ENCODE assay signal across 17 cellular contexts in the genomic region with DNA sequence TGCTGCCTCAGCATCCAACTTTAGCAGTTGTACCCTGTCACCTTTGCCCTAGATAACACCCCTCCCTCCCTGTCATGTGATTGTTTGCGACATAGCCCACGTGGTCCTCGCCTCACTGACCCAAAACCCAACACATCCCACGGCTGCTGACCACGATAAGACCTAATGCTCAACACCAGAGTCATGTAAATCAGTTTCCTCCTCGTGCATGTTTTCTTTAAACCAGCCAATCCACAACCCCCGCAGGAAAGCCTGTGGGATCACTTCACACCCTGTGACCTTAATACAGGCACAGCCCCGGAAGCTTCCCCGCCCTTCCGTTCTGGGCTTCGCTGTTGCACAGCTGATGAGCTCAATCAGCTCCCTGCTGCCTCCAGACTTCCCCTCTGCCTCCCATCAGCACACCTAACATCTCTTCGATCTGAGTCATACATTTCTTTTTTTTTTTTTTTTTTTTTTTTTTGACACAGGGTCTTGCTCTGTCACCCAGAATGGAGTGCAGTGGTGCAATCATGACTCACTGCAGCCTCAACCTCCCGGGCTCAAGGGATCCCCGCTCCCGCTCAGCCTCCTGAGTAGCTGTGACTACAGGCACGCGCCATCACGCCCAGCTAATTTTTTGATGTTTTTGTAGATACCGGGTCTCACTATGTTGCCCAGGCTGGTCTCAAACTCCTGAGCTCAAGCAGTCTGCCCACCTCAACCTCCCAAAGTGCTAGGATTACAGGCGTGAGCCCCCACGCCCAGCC. TPM values are rescaled to one million over a fixed set of nuclear protein-coding genes. Genes with fewer than 3 reads are reported as not detected.
DNase-seq lines count a peak whose midpoint lies in the region; ATAC-seq and TF ChIP-seq lines count a peak whose summit lies in the region.
"Not testable (repeated sequence)": the region's sequence is repeated elsewhere in the genome, so short reads cannot be mapped to it uniquely, and the experiment has no call there.
"Had no signal": no experiment of that assay in that cellular context is flagged by ENCODE, and none has a peak within 500 bp of the region (broad histone marks: within the 10 kb centered on the region; RNA-seq: fewer than 3 reads in every experiment).

No MANE protein-coding gene starts in this region.

- H3K36me3 Mint-ChIP-seq in activated B cell treated with CpG ODN at 0.5 μM for 24 hours (ENCODE audit: low read depth); central memory CD8-positive, alpha-beta T cell (ENCODE audit: insufficient read depth): not testable (repeated sequence)

- not testable (repeated sequence) for H3K4me3 ChIP-seq in lung, upper lobe of left lung

- H3K27me3 ChIP-seq in lung (ENCODE audit: control insufficient read depth, insufficient read depth); upper lobe of left lung: not testable (repeated sequence)

- not testable (repeated sequence) for H3K27ac ChIP-seq in lung (ENCODE audit: low read depth in 1 of 2, low read length in 1 of 2); upper lobe of left lung

- CTCF ChIA-PET in activated B cell treated with CpG ODN at 0.5 μM for 24 hours (lab: Charles Lee), result not testable (repeated sequence)

- POLR2A ChIA-PET in activated B cell treated with CpG ODN at 0.5 μM for 24 hours (lab: Charles Lee), result interaction anchor here (0.6 kb wide), 1 partner anchor 170 kb away, joined by 4 read pairs; no protein-coding TSS in a partner anchor

- not testable (repeated sequence) for H3K36me3 ChIP-seq in lung (ENCODE audit: control insufficient read depth in 2 of 2, insufficient read depth in 2 of 2, low read length in 2 of 2); upper lobe of left lung

- not testable (repeated sequence) for H3K4me1 Mint-ChIP-seq in activated B cell treated with CpG ODN at 0.5 μM for 24 hours; central memory CD8-positive, alpha-beta T cell

- H3K4me3 Mint-ChIP-seq in activated B cell treated with CpG ODN at 0.5 μM for 24 hours; central memory CD8-positive, alpha-beta T cell: not testable (repeated sequence)

- H3K9me3 Mint-ChIP-seq in activated B cell treated with CpG ODN at 0.5 μM for 24 hours; central memory CD8-positive, alpha-beta T cell: not testable (repeated sequence)

- not testable (repeated sequence) for TF ChIP-seq CTCF in activated B cell treated with CpG ODN at 0.5 μM for 24 hours (IDR thresholded peaks at IDR 0.05); lung (IDR thresholded peaks at IDR 0.05; ENCODE audit: control extremely low read depth, extremely low read depth); upper lobe of left lung (IDR thresholded peaks at IDR 0.05)

- not testable (repeated sequence) for TF ChIP-seq EP300 in upper lobe of left lung (IDR thresholded peaks at IDR 0.05)

- H3K27ac Mint-ChIP-seq in activated B cell treated with CpG ODN at 0.5 μM for 24 hours; central memory CD8-positive, alpha-beta T cell (ENCODE audit: low read depth): not testable (repeated sequence)

- intact Hi-C loops in activated B cell treated with CpG ODN at 0.5 μM for 24 hours (cut with micrococcal nuclease), result not testable (repeated sequence)

- ATAC-seq in GM18511 (IDR thresholded peaks at IDR 0.05; ENCODE audit: unreplicated experiment) (peak; percentile 92), GM19467 (IDR thresholded peaks at IDR 0.05; ENCODE audit: unreplicated experiment) (peak; percentile 66), HG02678 (IDR thresholded peaks at IDR 0.05; ENCODE audit: unreplicated experiment) (peak; percentile 51), HG03439 (IDR thresholded peaks at IDR 0.05; ENCODE audit: unreplicated experiment) (peak; percentile 80), activated B cell treated with CpG ODN at 0.5 μM for 24 hours (ENCODE audit: low read depth) (peak; percentile 89), lung (ENCODE audit: insufficient read depth, low FRiP score) (peak; percentile 83), upper lobe of left lung (ENCODE audit: low FRiP score in 2 of 2) (peak; percentile 81 to 84)
- peak; percentile 94 for ATAC-seq in central memory CD8-positive, alpha-beta T cell (replicated peaks; ENCODE audit: extremely low read depth, poor library complexity, severe bottlenecking)

- H3K4me1 ChIP-seq in lung (ENCODE audit: control insufficient read depth in 2 of 2, insufficient read depth in 2 of 2, low read length in 2 of 2); upper lobe of left lung: not testable (repeated sequence)

- DNase-seq in activated B cell treated with CpG ODN at 0.5 μM for 24 hours; central memory CD8-positive, alpha-beta T cell (ENCODE audit: low spot score in 2 of 2); lung (ENCODE audit: low spot score); upper lobe of left lung: not testable (repeated sequence)

- H3K9me3 ChIP-seq in lung (ENCODE audit: control insufficient read depth in 2 of 2, insufficient read depth in 1 of 2, low read length in 1 of 2); upper lobe of left lung: not testable (repeated sequence)

- not testable (repeated sequence) for TF ChIP-seq POLR2A in upper lobe of left lung (IDR thresholded peaks at IDR 0.05)

- not testable (repeated sequence) for H3K27me3 Mint-ChIP-seq in activated B cell treated with CpG ODN at 0.5 μM for 24 hours; central memory CD8-positive, alpha-beta T cell

- WGBS in lung, 2 donors, result no CpG with 5 or more reads among the region's 21 CpGs
- WGBS in upper lobe of left lung, 2 donors, result no CpG with 5 or more reads among the region's 21 CpGs

RNA-seq across cellular contexts. Expression of gene OPN1MW2, which starts 9.7 kb away (rescaled TPM):
- total RNA-seq in activated B cell treated with CpG ODN at 0.5 μM for 24 hours (not detected in 2 replicates), lung (not detected), upper lobe of left lung (not detected)
- polyA plus RNA-seq in lung, result not detected
- total RNA-seq: activated naive CD4-positive, alpha-beta T cell treated with anti-CD3 and anti-CD28 coated beads for 36 hours; colonic mucosa; M059J; mononuclear cell; occipital lobe; OCI-LY7; sigmoid colon; SK-MEL-5; uterus had no signal
- polyA plus RNA-seq: sigmoid colon had no signal

RNA-seq across cellular contexts. Expression of gene OPN1MW, which starts 27.4 kb away (rescaled TPM):
- total RNA-seq in activated B cell treated with CpG ODN at 0.5 μM for 24 hours, result not detected in 2 replicates
- not detected for total RNA-seq in lung
- not detected for polyA plus RNA-seq in lung
- not detected for total RNA-seq in upper lobe of left lung
- total RNA-seq: activated naive CD4-positive, alpha-beta T cell treated with anti-CD3 and anti-CD28 coated beads for 36 hours; colonic mucosa; M059J; mononuclear cell; occipital lobe; OCI-LY7; sigmoid colon; SK-MEL-5; uterus had no signal
- polyA plus RNA-seq: sigmoid colon had no signal

RNA-seq across cellular contexts. Expression of gene OPN1MW3, which starts 47.5 kb away (rescaled TPM):
- not detected in 2 replicates for total RNA-seq in activated B cell treated with CpG ODN at 0.5 μM for 24 hours
- not detected for total RNA-seq in lung
- not detected for polyA plus RNA-seq in lung
- total RNA-seq in upper lobe of left lung, result not detected
- total RNA-seq: activated naive CD4-positive, alpha-beta T cell treated with anti-CD3 and anti-CD28 coated beads for 36 hours; colonic mucosa; M059J; mononuclear cell; occipital lobe; OCI-LY7; SK-MEL-5; uterus had no signal
- polyA plus RNA-seq: sigmoid colon had no signal
